Comparison of ENCODE assay signal across 2 cellular contexts in the genomic region with DNA sequence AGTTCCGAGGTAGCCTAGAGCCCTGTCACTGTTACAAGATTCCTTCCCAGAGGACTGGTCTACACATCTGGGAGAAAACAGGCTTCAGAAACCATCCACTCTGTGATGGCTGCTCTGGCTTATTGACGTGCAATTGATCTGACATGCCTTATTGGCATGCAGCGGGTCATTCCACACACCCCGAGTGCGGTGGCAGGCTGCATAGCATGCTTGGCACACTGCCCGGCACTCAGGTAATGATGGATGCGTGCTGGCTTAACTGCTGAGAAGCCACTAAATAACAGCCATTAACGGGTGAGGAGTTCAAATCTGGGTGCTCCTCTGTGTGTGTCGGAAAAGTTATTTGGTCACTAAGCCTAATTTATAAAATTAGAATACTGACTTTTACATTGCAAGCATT.
TF ChIP-seq lines count a peak whose summit lies in the region.

No MANE protein-coding gene starts in this region.

TF ChIP-seq in A549, 52 proteins besides CTCF, POLR2A, EP300 and RAD21 (continued from another document):
- TF ChIP-seq, protein P1, sequence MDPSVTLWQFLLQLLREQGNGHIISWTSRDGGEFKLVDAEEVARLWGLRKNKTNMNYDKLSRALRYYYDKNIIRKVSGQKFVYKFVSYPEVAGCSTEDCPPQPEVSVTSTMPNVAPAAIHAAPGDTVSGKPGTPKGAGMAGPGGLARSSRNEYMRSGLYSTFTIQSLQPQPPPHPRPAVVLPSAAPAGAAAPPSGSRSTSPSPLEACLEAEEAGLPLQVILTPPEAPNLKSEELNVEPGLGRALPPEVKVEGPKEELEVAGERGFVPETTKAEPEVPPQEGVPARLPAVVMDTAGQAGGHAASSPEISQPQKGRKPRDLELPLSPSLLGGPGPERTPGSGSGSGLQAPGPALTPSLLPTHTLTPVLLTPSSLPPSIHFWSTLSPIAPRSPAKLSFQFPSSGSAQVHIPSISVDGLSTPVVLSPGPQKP (IDR thresholded peaks at IDR 0.05; ENCODE audit: low read depth, low read length) = no peak
- TF ChIP-seq ESRRA (IDR thresholded peaks at IDR 0.05; ENCODE audit: borderline replicate concordance, low read length) (no peak), MAFK (IDR thresholded peaks at IDR 0.05; ENCODE audit: partially characterized antibody) (no peak), MYC (IDR thresholded peaks at IDR 0.05; ENCODE audit: borderline replicate concordance, low read length) (no peak), NFE2L2 (conservative IDR thresholded peaks at IDR 0.05; ENCODE audit: low read length) (no peak)
- TF ChIP-seq, protein P2, sequence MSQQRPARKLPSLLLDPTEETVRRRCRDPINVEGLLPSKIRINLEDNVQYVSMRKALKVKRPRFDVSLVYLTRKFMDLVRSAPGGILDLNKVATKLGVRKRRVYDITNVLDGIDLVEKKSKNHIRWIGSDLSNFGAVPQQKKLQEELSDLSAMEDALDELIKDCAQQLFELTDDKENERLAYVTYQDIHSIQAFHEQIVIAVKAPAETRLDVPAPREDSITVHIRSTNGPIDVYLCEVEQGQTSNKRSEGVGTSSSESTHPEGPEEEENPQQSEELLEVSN (IDR thresholded peaks at IDR 0.05; ENCODE audit: borderline replicate concordance, low read depth) = no peak

TF ChIP-seq in IMR-90, 13 proteins besides CTCF, POLR2A, EP300 and RAD21 (continued from another document):
- TF ChIP-seq, protein P1 (IDR thresholded peaks at IDR 0.05; ENCODE audit: borderline replicate concordance, low read depth, low read length) = no peak
- TF ChIP-seq MXI1 (IDR thresholded peaks at IDR 0.05; ENCODE audit: borderline replicate concordance, low read depth, low read length) = no peak
- no peak for TF ChIP-seq MAZ (IDR thresholded peaks at IDR 0.05; ENCODE audit: borderline replicate concordance, low read depth, low read length)
- TF ChIP-seq CHD1 (IDR thresholded peaks at IDR 0.05; ENCODE audit: low read depth, low read length) = no peak
- TF ChIP-seq BHLHE40 (IDR thresholded peaks at IDR 0.05; ENCODE audit: low read depth, low read length) = no peak
- no peak for TF ChIP-seq RFX5 (IDR thresholded peaks at IDR 0.05; ENCODE audit: low read depth, low read length)
- TF ChIP-seq SMC3 (IDR thresholded peaks at IDR 0.05; ENCODE audit: low read depth, low read length) = no peak
- no peak for TF ChIP-seq MAFK (IDR thresholded peaks at IDR 0.05; ENCODE audit: low read depth, low read length)
- no peak for TF ChIP-seq NFE2L2 (IDR thresholded peaks at IDR 0.05; ENCODE audit: low read depth, low read length)
- TF ChIP-seq CEBPB (IDR thresholded peaks at IDR 0.05; ENCODE audit: low read depth, low read length) = no peak
- no peak for TF ChIP-seq FOS (IDR thresholded peaks at IDR 0.05; ENCODE audit: low read depth, low read length)
- TF ChIP-seq, protein P3, sequence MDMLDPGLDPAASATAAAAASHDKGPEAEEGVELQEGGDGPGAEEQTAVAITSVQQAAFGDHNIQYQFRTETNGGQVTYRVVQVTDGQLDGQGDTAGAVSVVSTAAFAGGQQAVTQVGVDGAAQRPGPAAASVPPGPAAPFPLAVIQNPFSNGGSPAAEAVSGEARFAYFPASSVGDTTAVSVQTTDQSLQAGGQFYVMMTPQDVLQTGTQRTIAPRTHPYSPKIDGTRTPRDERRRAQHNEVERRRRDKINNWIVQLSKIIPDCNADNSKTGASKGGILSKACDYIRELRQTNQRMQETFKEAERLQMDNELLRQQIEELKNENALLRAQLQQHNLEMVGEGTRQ (IDR thresholded peaks at IDR 0.05; ENCODE audit: low read depth, low read length) = no peak
